In genomic region chr16:75566040-75566888, GRCh38 we compare ENCODE assay signal across 8 cellular contexts. TPM values are rescaled to one million over a fixed set of nuclear protein-coding genes. Genes with fewer than 3 reads are reported as not detected.
A peak's percentile ranks its signal among the peaks of the same experiment; 100 is the strongest.
DNase-seq lines count a peak whose midpoint lies in the region; ATAC-seq and TF ChIP-seq lines count a peak whose summit lies in the region.

TSS of gene GABARAPL2 (plus strand) at chr16:75566379. CDS start at chr16:75566487, 108 bp downstream.

- H3K27ac Mint-ChIP-seq in activated T-helper 17 cell treated with anti-CD3 and anti-CD28 coated beads, Interleukin-2, amount 50 U/mL, for 72 hours: peak within 1 kb of the TSS; percentile 87
- H3K27ac Mint-ChIP-seq in naive thymus-derived CD8-positive, alpha-beta T cell: peak within 1 kb of the TSS; percentile 92 to 99 (median 97)
- H3K27ac Mint-ChIP-seq in stimulated activated naive B cell treated with anti-CD40 and anti-IgM and Interleukin-4, amounts not matched to agents 10 μg/mL and 1 μg/mL and 100 μg/mL, for 72 hours: peak within 1 kb of the TSS; percentile 98

- H2AFZ ChIP-seq in fibroblast of lung (ENCODE audit: low read length): peak within 1 kb of the TSS; percentile 97

- H3K9ac ChIP-seq in fibroblast of lung (ENCODE audit: insufficient read depth, low read length): peak within 1 kb of the TSS; percentile 73

- H3K4me1 Mint-ChIP-seq in activated T-helper 17 cell treated with anti-CD3 and anti-CD28 coated beads, Interleukin-2, amount 50 U/mL, for 72 hours: peaks cover 11% of the 10 kb centered on the region
- peaks cover 8 to 52% (median 45%) of the 10 kb centered on the region in 4 donors for H3K4me1 Mint-ChIP-seq in naive thymus-derived CD8-positive, alpha-beta T cell
- H3K4me1 Mint-ChIP-seq in stimulated activated naive B cell treated with anti-CD40 and anti-IgM and Interleukin-4, amounts not matched to agents 10 μg/mL and 1 μg/mL and 100 μg/mL, for 72 hours: peaks cover 26 to 52% of the 10 kb centered on the region in 2 donors

- H3K9me3 ChIP-seq in KOPT-K1 (ENCODE audit: insufficient read depth, low read length, poor library complexity, severe bottlenecking) (no peaks in the 10 kb centered on the region), fibroblast of lung (ENCODE audit: control insufficient read depth, insufficient read depth, low read depth, low read length) (no peaks in the 10 kb centered on the region)

- H3K4me1 ChIP-seq in fibroblast of lung (ENCODE audit: control insufficient read depth, extremely low read depth, insufficient read depth, low read length): peaks cover 13% of the 10 kb centered on the region

- H3K36me3 ChIP-seq in KOPT-K1 (ENCODE audit: insufficient read depth, low read length) (peaks cover 37% of the 10 kb centered on the region), fibroblast of lung (ENCODE audit: control insufficient read depth, insufficient read depth, low read length) (peaks cover 2% of the 10 kb centered on the region)

- H4K20me1 ChIP-seq in fibroblast of lung (ENCODE audit: control insufficient read depth, extremely low read depth, insufficient read depth, low read length): no peaks in the 10 kb centered on the region

- H3K79me2 ChIP-seq in fibroblast of lung (ENCODE audit: control insufficient read depth, insufficient read depth, low read length): peaks cover 15% of the 10 kb centered on the region

- H3K4me3 Mint-ChIP-seq in activated T-helper 17 cell treated with anti-CD3 and anti-CD28 coated beads, Interleukin-2, amount 50 U/mL, for 72 hours: peak within 1 kb of the TSS; percentile 85
- peak within 1 kb of the TSS; percentile 91 to 99 (median 98) for H3K4me3 Mint-ChIP-seq in naive thymus-derived CD8-positive, alpha-beta T cell
- peak within 1 kb of the TSS; percentile 93 to 99 for H3K4me3 Mint-ChIP-seq in stimulated activated naive B cell treated with anti-CD40 and anti-IgM and Interleukin-4, amounts not matched to agents 10 μg/mL and 1 μg/mL and 100 μg/mL, for 72 hours

- DNase-seq in DMS79 treated with DMSO at 0.1 percent for 48 hours (lab: John Stamatoyannopoulos, UW): peak; percentile 45
- peak; percentile 72 for DNase-seq in RPMI7951 (ENCODE audit: low read depth)
- peak; percentile 60 to 70 for DNase-seq in fibroblast of lung (ENCODE audit: low read depth in 2 of 2)
- peak; percentile 84 to 98 (median 94) for DNase-seq in naive thymus-derived CD8-positive, alpha-beta T cell
- peak; percentile 85 for DNase-seq in stimulated activated naive B cell treated with anti-CD40 and anti-IgM and Interleukin-4, amounts not matched to agents 10 μg/mL and 1 μg/mL and 100 μg/mL, for 72 hours

- H3K27me3 ChIP-seq in fibroblast of lung (ENCODE audit: control insufficient read depth, insufficient read depth, low read length): no peaks in the 10 kb centered on the region

- peaks cover 14% of the 10 kb centered on the region for H3K27me3 Mint-ChIP-seq in activated T-helper 17 cell treated with anti-CD3 and anti-CD28 coated beads, Interleukin-2, amount 50 U/mL, for 72 hours
- peaks cover 3 to 19% (median 9%) of the 10 kb centered on the region in 5 donors for H3K27me3 Mint-ChIP-seq in naive thymus-derived CD8-positive, alpha-beta T cell
- H3K27me3 Mint-ChIP-seq in stimulated activated naive B cell treated with anti-CD40 and anti-IgM and Interleukin-4, amounts not matched to agents 10 μg/mL and 1 μg/mL and 100 μg/mL, for 72 hours: peaks cover 0 to 5% of the 10 kb centered on the region in 2 donors

- TF ChIP-seq CTCF in fibroblast of lung (conservative IDR thresholded peaks at IDR 0.05 in 1 of 2, IDR thresholded peaks at IDR 0.05 in 1 of 2; ENCODE audit: low read depth in 1 of 2, low read length in 2 of 2): no peak

- H3K4me3 ChIP-seq in fibroblast of lung (replicated peaks in 1 of 4; ENCODE audit: control extremely low read depth in 1 of 4, insufficient read depth in 1 of 4, low read depth in 3 of 4, low read length in 4 of 4): peak within 1 kb of the TSS; percentile 89 to 99 (median 92)

- peak within 1 kb of the TSS; percentile 99 for H3K4me2 ChIP-seq in fibroblast of lung (ENCODE audit: extremely low read depth, insufficient read depth, low read length)

- peak; percentile 76 for ATAC-seq in GM21825 (IDR thresholded peaks at IDR 0.05; ENCODE audit: unreplicated experiment)
- peak; percentile 78 for ATAC-seq in activated T-helper 17 cell treated with anti-CD3 and anti-CD28 coated beads, Interleukin-2, amount 50 U/mL, for 72 hours (replicated peaks)
- peak; percentile 79 for ATAC-seq in naive thymus-derived CD8-positive, alpha-beta T cell
- ATAC-seq in stimulated activated naive B cell treated with anti-CD40 and anti-IgM and Interleukin-4, amounts not matched to agents 10 μg/mL and 1 μg/mL and 100 μg/mL, for 72 hours (replicated peaks): peak; percentile 80 to 82

- H3K27ac ChIP-seq in KOPT-K1 (ENCODE audit: low read depth, low read length, poor library complexity, severe bottlenecking) (peak within 1 kb of the TSS; percentile 65), fibroblast of lung (ENCODE audit: insufficient read depth, low read length) (peak within 1 kb of the TSS; percentile 65)

- H3K36me3 Mint-ChIP-seq in activated T-helper 17 cell treated with anti-CD3 and anti-CD28 coated beads, Interleukin-2, amount 50 U/mL, for 72 hours (ENCODE audit: low read depth): peaks cover 38% of the 10 kb centered on the region
- peaks cover 0 to 30% (median 3%) of the 10 kb centered on the region in 3 donors for H3K36me3 Mint-ChIP-seq in naive thymus-derived CD8-positive, alpha-beta T cell
- H3K36me3 Mint-ChIP-seq in stimulated activated naive B cell treated with anti-CD40 and anti-IgM and Interleukin-4, amounts not matched to agents 10 μg/mL and 1 μg/mL and 100 μg/mL, for 72 hours: peaks cover 16 to 25% of the 10 kb centered on the region in 2 donors

- POLR2A ChIA-PET in naive thymus-derived CD8-positive, alpha-beta T cell (lab: Charles Lee): interaction anchor here (0.8 to 6.1 kb wide), 9 partner anchors 8 to 133 kb away, joined by 3 to 58 read pairs (median 8); partner anchors contain the start of genes ADAT1, CFDP1, KARS1 and TERF2IP

- H3K9me3 Mint-ChIP-seq in activated T-helper 17 cell treated with anti-CD3 and anti-CD28 coated beads, Interleukin-2, amount 50 U/mL, for 72 hours: no peaks in the 10 kb centered on the region
- H3K9me3 Mint-ChIP-seq in naive thymus-derived CD8-positive, alpha-beta T cell: no peaks in the 10 kb centered on the region
- no peaks in the 10 kb centered on the region for H3K9me3 Mint-ChIP-seq in stimulated activated naive B cell treated with anti-CD40 and anti-IgM and Interleukin-4, amounts not matched to agents 10 μg/mL and 1 μg/mL and 100 μg/mL, for 72 hours

RNA-seq across cellular contexts. Expression of gene GABARAPL2, which starts in this region (rescaled TPM):
- total RNA-seq in RPMI7951 (2014; rRNA removed; shearing (Covaris generic)): 64.3 and 64.6 TPM in 2 replicates
- total RNA-seq in activated T-helper 17 cell treated with anti-CD3 and anti-CD28 coated beads, Interleukin-2, amount 50 U/mL, for 72 hours: 10 to 100 TPM; 67.3 to 69.4 TPM
- total RNA-seq in fibroblast of lung: 28.2 and 37.3 TPM in 2 replicates
- polyA plus RNA-seq in fibroblast of lung: 116 and 159 TPM in 2 replicates
- 112 and 127 TPM in 2 replicates for polyA plus RNA-seq in fibroblast of lung (2012)
- polyA minus RNA-seq in fibroblast of lung (ENCODE audit: low replicate concordance): 3.8 and 8.1 TPM in 2 replicates
- 10 to 100 TPM; 76.5 to 84.6 TPM for total RNA-seq in naive thymus-derived CD8-positive, alpha-beta T cell
- polyA plus RNA-seq in naive thymus-derived CD8-positive, alpha-beta T cell: 100 to 1,000 TPM; 226 to 291 (median 250) TPM

Comparison
In these comparisons a context has a peak if more than half of its experiments do, and no peak if none do; other contexts are left out.
1. Peak in every context shown above with its lines: DNase-seq, ATAC-seq, H3K4me3 ChIP-seq and H3K27ac ChIP-seq.